8 cellular contexts compared by ENCODE assay signal in genomic region chr6:53544050-53544499, GRCh38. TPM values are rescaled to one million over a fixed set of nuclear protein-coding genes. Genes with fewer than 3 reads are reported as not detected.
A peak's percentile ranks its signal among the peaks of the same experiment; 100 is the strongest.
DNase-seq lines count a peak whose midpoint lies in the region; ATAC-seq and TF ChIP-seq lines count a peak whose summit lies in the region.

No MANE protein-coding gene starts in this region.

- TF ChIP-seq CTCF in cardiac muscle cell (IDR thresholded peaks at IDR 0.05; ENCODE audit: low read depth, low read length) (no peak), SK-N-SH (IDR thresholded peaks at IDR 0.05) (no peak), osteoblast (IDR thresholded peaks at IDR 0.05; ENCODE audit: extremely low read depth, low read depth, low read length) (no peak)

- CTCF ChIA-PET in SK-N-SH (lab: Yijun Ruan, JAX), result interaction anchor here (0.6 to 2.7 kb wide), 17 partner anchors 10 to 477 kb away, joined by 3 to 20 read pairs (median 4); no protein-coding TSS in a partner anchor

- no peak for TF ChIP-seq EP300 in SK-N-SH (IDR thresholded peaks at IDR 0.05; ENCODE audit: borderline replicate concordance in 1 of 2, low read depth in 1 of 2, low read length in 1 of 2)

- no peaks in the 10 kb centered on the region for H3K36me3 ChIP-seq in cardiac muscle cell
- no peaks in the 10 kb centered on the region for H3K36me3 ChIP-seq in SK-N-SH (replicated peaks in 1 of 2; ENCODE audit: control insufficient read depth in 1 of 2, insufficient read depth in 2 of 2, low read length in 1 of 2)
- H3K36me3 ChIP-seq in osteoblast (ENCODE audit: insufficient read depth, low read length), result no peaks in the 10 kb centered on the region

- H3K9ac ChIP-seq in SK-N-SH, result peak overlapping the region; percentile 78

- H3K9me2 ChIP-seq in SK-N-SH, result no peaks in the 10 kb centered on the region

- DNase-seq in cardiac muscle cell (ENCODE audit: low read depth in 1 of 2, low spot score in 1 of 2) (no peak), Right ventricle myocardium inferior (ENCODE audit: missing footprints) (no peak), SK-N-SH (no peak), epithelial cell of prostate (ENCODE audit: low read depth, low spot score) (no peak), osteoblast (ENCODE audit: insufficient read length, low spot score, missing footprints) (peak; percentile 83), NCI-H2196 treated with DMSO at 0.1 percent for 48 hours (lab: John Stamatoyannopoulos, UW; ENCODE audit: unreplicated experiment) (no peak)

- no peaks in the 10 kb centered on the region for H3K27me3 ChIP-seq in cardiac muscle cell
- no peaks in the 10 kb centered on the region for H3K27me3 ChIP-seq in SK-N-SH (ENCODE audit: insufficient read depth)
- no peaks in the 10 kb centered on the region for H3K27me3 ChIP-seq in osteoblast (ENCODE audit: insufficient read depth, low read length)

- H3K9me3 ChIP-seq in cardiac muscle cell (ENCODE audit: low read depth), result no peaks in the 10 kb centered on the region
- H3K9me3 ChIP-seq in SK-N-SH, result no peaks in the 10 kb centered on the region
- no peaks in the 10 kb centered on the region for H3K9me3 ChIP-seq in osteoblast (ENCODE audit: low read depth, low read length)

- 0% methylated on average over 14 of the region's 33 CpGs for WGBS in SK-N-SH (ENCODE audit: low lambda C conversion rate)

- H3K79me2 ChIP-seq in SK-N-SH (ENCODE audit: insufficient read depth), result peaks cover 7% of the 10 kb centered on the region
- peaks cover 36% of the 10 kb centered on the region for H3K79me2 ChIP-seq in osteoblast (ENCODE audit: insufficient read depth, low read length)

- POLR2A ChIA-PET in SK-N-SH (lab: Yijun Ruan, JAX), result no interaction called here

- peak overlapping the region; percentile 94 for H2AFZ ChIP-seq in SK-N-SH (ENCODE audit: low read depth)
- H2AFZ ChIP-seq in osteoblast (ENCODE audit: low read length), result peak overlapping the region; percentile 79

- peak overlapping the region; percentile 80 for H3K4me3 ChIP-seq in cardiac muscle cell
- H3K4me3 ChIP-seq in SK-N-SH (ENCODE audit: low read depth in 2 of 2, low read length in 1 of 2), result peak overlapping the region; percentile 90 to 94
- H3K4me3 ChIP-seq in osteoblast (ENCODE audit: insufficient read depth, low read length), result peak overlapping the region; percentile 86

- H3F3A ChIP-seq in SK-N-SH (replicated peaks; ENCODE audit: insufficient read depth), result no peaks in the 10 kb centered on the region

- ATAC-seq in Right ventricle myocardium inferior, result no peak
- ATAC-seq in HG02840 (IDR thresholded peaks at IDR 0.05; ENCODE audit: low FRiP score, unreplicated experiment), result no peak
- no peak for ATAC-seq in HG02588 (IDR thresholded peaks at IDR 0.05; ENCODE audit: unreplicated experiment)

- intact Hi-C loops in Right ventricle myocardium inferior (cut with DNase I), result loop anchor here (2.0 to 10.0 kb wide), 2 partner anchors 51 to 969 kb away; partner anchors contain the start of gene TRAM2

- H3K27ac ChIP-seq in cardiac muscle cell, result peak overlapping the region; percentile 84
- peak overlapping the region; percentile 72 to 88; a peak in 3 of 4 replicates for H3K27ac ChIP-seq in SK-N-SH (ENCODE audit: low read depth in 2 of 2, low read length in 1 of 2)
- peak overlapping the region; percentile 77 for H3K27ac ChIP-seq in epithelial cell of prostate
- peak overlapping the region; percentile 58 for H3K27ac ChIP-seq in osteoblast (ENCODE audit: low read depth, low read length)

- H3K4me1 ChIP-seq in cardiac muscle cell (ENCODE audit: low read depth), result peaks cover 11% of the 10 kb centered on the region
- peaks cover 7 to 14% of the 10 kb centered on the region in 2 experiments; a peak in 3 of 4 replicates for H3K4me1 ChIP-seq in SK-N-SH (ENCODE audit: control insufficient read depth in 1 of 2, insufficient read depth in 2 of 2, low read depth in 1 of 2, low read length in 1 of 2)
- peaks cover 35% of the 10 kb centered on the region for H3K4me1 ChIP-seq in osteoblast (ENCODE audit: insufficient read depth, low read length)

- peak overlapping the region; percentile 96 for H3K4me2 ChIP-seq in SK-N-SH
- H3K4me2 ChIP-seq in osteoblast (ENCODE audit: insufficient read depth, low read length), result peak overlapping the region; percentile 94

- TF ChIP-seq RAD21 in SK-N-SH (IDR thresholded peaks at IDR 0.05; ENCODE audit: low read length), result no peak

- H4K20me1 ChIP-seq in SK-N-SH (ENCODE audit: insufficient read depth) (no peaks in the 10 kb centered on the region), osteoblast (ENCODE audit: insufficient read depth, low read length) (peaks cover 16% of the 10 kb centered on the region)

TF ChIP-seq in SK-N-SH, 30 proteins besides CTCF, POLR2A, EP300 and RAD21:
- TF ChIP-seq PBX3 (IDR thresholded peaks at IDR 0.05) (no peak), CHD2 (IDR thresholded peaks at IDR 0.05; ENCODE audit: low read length, partially characterized antibody) (no peak), REST (IDR thresholded peaks at IDR 0.05; ENCODE audit: low read depth, low read length) (no peak), IRF3 (IDR thresholded peaks at IDR 0.05; ENCODE audit: low read depth, low read length) (no peak)
TF ChIP-seq in SK-N-SH: peak in this region for 0.

RNA-seq across cellular contexts. Expression of gene GCLC, which starts 0.8 kb away (rescaled TPM):
- total RNA-seq in cardiac muscle cell (23.5 and 33.6 TPM in 2 replicates), Right ventricle myocardium inferior (26.7 TPM), osteoblast (26.8 and 38.6 TPM in 2 replicates)
- polyA plus RNA-seq in cardiac muscle cell (17.5 and 18.1 TPM in 2 replicates), SK-N-SH (2012; rRNA removed) (7.5 and 11.2 TPM in 2 replicates)
- 10.5 and 12.7 TPM in 2 replicates for polyA plus RNA-seq in SK-N-SH (2012; cell fraction: cytosol; rRNA removed)
- polyA plus RNA-seq in SK-N-SH (2012; cell fraction: nucleus; rRNA removed), result 7.5 and 11.4 TPM in 2 replicates
